ENCODE assay signal across 8 cellular contexts in the genomic region with DNA sequence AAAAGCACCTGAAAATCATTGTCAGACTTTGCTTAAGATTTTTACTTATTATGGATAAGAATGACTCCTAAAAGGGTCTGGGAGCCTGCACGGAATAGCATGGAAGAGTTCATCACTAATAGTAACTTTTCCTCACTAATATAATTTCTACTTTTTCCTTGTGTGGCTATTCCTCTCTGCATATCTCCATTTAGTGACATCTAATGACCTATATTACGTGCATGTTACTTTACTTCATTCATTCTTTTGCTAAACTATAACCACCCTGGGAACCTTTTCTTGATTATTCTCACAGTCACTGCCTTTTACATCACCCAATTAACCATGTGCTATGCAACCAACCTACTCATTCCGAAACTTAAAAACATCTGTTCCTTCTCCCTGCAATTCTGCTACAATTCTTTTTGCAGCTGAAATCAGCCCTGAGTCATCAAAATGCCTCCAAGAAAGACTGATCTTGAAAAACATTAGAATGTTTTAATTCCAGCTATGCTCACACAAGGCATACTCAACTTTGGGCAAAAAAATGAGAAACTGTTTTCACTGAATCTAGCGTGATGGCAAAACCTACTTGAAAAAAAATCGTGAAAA.
DNase-seq lines count a peak whose midpoint lies in the region; ATAC-seq and TF ChIP-seq lines count a peak whose summit lies in the region.

No MANE protein-coding gene starts in this region.

- dilution Hi-C loops in mammary epithelial cell (cut with HindIII; ENCODE audit: low sequenced_read_pairs), result no loop called here

- H3K79me2 ChIP-seq in mammary epithelial cell (ENCODE audit: insufficient read depth, low read length), result no peaks in the 10 kb centered on the region

- H3K4me3 ChIP-seq in mammary epithelial cell (replicated peaks in 1 of 3; ENCODE audit: insufficient read depth in 1 of 3, low read depth in 2 of 3, low read length in 3 of 3), result no peak overlapping the region
- peak overlapping the region; percentile 44; the same call in 1 of the 2 replicates for H3K4me3 ChIP-seq in SK-N-MC
- no peak overlapping the region for H3K4me3 ChIP-seq in lower lobe of right lung

- H3K4me1 ChIP-seq in mammary epithelial cell (ENCODE audit: insufficient read depth, low read length) (no peaks in the 10 kb centered on the region), lower lobe of right lung (no peaks in the 10 kb centered on the region)

- no peak for TF ChIP-seq CTCF in MCF 10A (IDR thresholded peaks at IDR 0.05; ENCODE audit: unreplicated experiment)
- TF ChIP-seq CTCF in mammary epithelial cell (conservative IDR thresholded peaks at IDR 0.05 in 1 of 2, IDR thresholded peaks at IDR 0.05 in 1 of 2; ENCODE audit: extremely low read depth in 1 of 2, insufficient read depth in 1 of 2, low read depth in 1 of 2, low read length in 2 of 2), result no peak
- TF ChIP-seq CTCF in lower lobe of right lung (IDR thresholded peaks at IDR 0.05), result no peak

- BruUV-seq in MCF 10A (replicated peaks; lab: Mats Ljungman, UMichigan) (no TSS peak), mammary epithelial cell (replicated peaks; lab: Mats Ljungman, UMichigan) (no TSS peak)

- H2AFZ ChIP-seq in mammary epithelial cell (ENCODE audit: low read depth, low read length), result no peak overlapping the region

- H3K4me3 Mint-ChIP-seq in MCF 10A (ENCODE audit: unreplicated experiment), result no peak overlapping the region
- H3K4me3 Mint-ChIP-seq in activated CD8-positive, alpha-beta T cell treated with anti-CD3 and anti-CD28 coated beads, Interleukin-2, amount 10 ng/mL, durations not matched to agents 7 days and 5 days, result no peak overlapping the region

- H3K4me1 Mint-ChIP-seq in MCF 10A (ENCODE audit: insufficient read depth, unreplicated experiment), result peaks cover 6% of the 10 kb centered on the region
- no peaks in the 10 kb centered on the region for H3K4me1 Mint-ChIP-seq in activated CD8-positive, alpha-beta T cell treated with anti-CD3 and anti-CD28 coated beads, Interleukin-2, amount 10 ng/mL, durations not matched to agents 7 days and 5 days (ENCODE audit: low read depth)

- in situ Hi-C loops in mammary epithelial cell (cut with MboI; ENCODE audit: low sequenced_read_pairs in 2 of 2), result no loop called here

- H3K27me3 ChIP-seq in mammary epithelial cell (ENCODE audit: insufficient read depth, low read length) (no peaks in the 10 kb centered on the region), lower lobe of right lung (ENCODE audit: low read depth) (no peaks in the 10 kb centered on the region)

- CTCF ChIA-PET in MCF 10A (lab: Yijun Ruan, JAX), result interaction anchor here (0.6 kb wide), 2 partner anchors 460 to 1271 kb away, joined by 3 read pairs; no protein-coding TSS in a partner anchor
- CTCF ChIA-PET in mammary epithelial cell (lab: Charles Lee; ENCODE audit: low non-redundant PET), result no interaction called here
- CTCF ChIA-PET in activated CD8-positive, alpha-beta T cell treated with anti-CD3 and anti-CD28 coated beads, Interleukin-2, amount 10 ng/mL, durations not matched to agents 7 days and 5 days (lab: Charles Lee), result no interaction called here

- H3K9me3 ChIP-seq in mammary epithelial cell (replicated peaks; ENCODE audit: insufficient read depth, low read length), result no peaks in the 10 kb centered on the region
- no peaks in the 10 kb centered on the region for H3K9me3 ChIP-seq in SK-N-MC (ENCODE audit: low read depth, low read length)
- no peaks in the 10 kb centered on the region for H3K9me3 ChIP-seq in lower lobe of right lung

- H3K27ac ChIP-seq in mammary epithelial cell (ENCODE audit: insufficient read depth, low read depth, low read length), result no peak overlapping the region
- peak overlapping the region; percentile 85 for H3K27ac ChIP-seq in SK-N-MC
- no peak overlapping the region for H3K27ac ChIP-seq in lower lobe of right lung

- DNase-seq in MCF 10A (ENCODE audit: unreplicated experiment) (peak; percentile 20), mammary epithelial cell (no peak), SK-N-MC (ENCODE audit: low read depth, low spot score) (no peak), stromal cell of bone marrow (ENCODE audit: low read depth) (peak; percentile 37), NCI-H748 treated with DMSO at 0.1 percent for 48 hours (lab: John Stamatoyannopoulos, UW) (no peak), lower lobe of right lung (no peak)
- no peak for DNase-seq in activated CD8-positive, alpha-beta T cell treated with anti-CD3 and anti-CD28 coated beads, Interleukin-2, amount 10 ng/mL, durations not matched to agents 7 days and 5 days

- no peak overlapping the region for H3K27ac Mint-ChIP-seq in MCF 10A (ENCODE audit: low read depth, unreplicated experiment)
- H3K27ac Mint-ChIP-seq in activated CD8-positive, alpha-beta T cell treated with anti-CD3 and anti-CD28 coated beads, Interleukin-2, amount 10 ng/mL, durations not matched to agents 7 days and 5 days, result no peak overlapping the region

- H3K9me3 Mint-ChIP-seq in MCF 10A (ENCODE audit: unreplicated experiment), result no peaks in the 10 kb centered on the region
- H3K9me3 Mint-ChIP-seq in activated CD8-positive, alpha-beta T cell treated with anti-CD3 and anti-CD28 coated beads, Interleukin-2, amount 10 ng/mL, durations not matched to agents 7 days and 5 days (ENCODE audit: insufficient read depth), result no peaks in the 10 kb centered on the region

- H3K9ac ChIP-seq in mammary epithelial cell (ENCODE audit: insufficient read depth, low read length), result no peak overlapping the region
- H3K9ac ChIP-seq in SK-N-MC (ENCODE audit: insufficient read length), result no peak overlapping the region

- ATAC-seq in HG02943 (IDR thresholded peaks at IDR 0.05; ENCODE audit: low read depth, unreplicated experiment), result peak; percentile 95
- no peak for ATAC-seq in activated CD8-positive, alpha-beta T cell treated with anti-CD3 and anti-CD28 coated beads, Interleukin-2, amount 10 ng/mL, durations not matched to agents 7 days and 5 days
- no peak for ATAC-seq in lower lobe of right lung

- no peaks in the 10 kb centered on the region for H3K27me3 Mint-ChIP-seq in MCF 10A (ENCODE audit: insufficient read depth, unreplicated experiment)
- no peaks in the 10 kb centered on the region for H3K27me3 Mint-ChIP-seq in activated CD8-positive, alpha-beta T cell treated with anti-CD3 and anti-CD28 coated beads, Interleukin-2, amount 10 ng/mL, durations not matched to agents 7 days and 5 days (ENCODE audit: low read depth)

- intact Hi-C loops in MCF 10A (cut with micrococcal nuclease) (no loop called here), mammary epithelial cell (cut with micrococcal nuclease) (no loop called here), lower lobe of right lung (cut with DNase I) (no loop called here)

- H4K20me1 ChIP-seq in mammary epithelial cell (ENCODE audit: insufficient read depth, low read length), result no peaks in the 10 kb centered on the region

- H3K36me3 ChIP-seq in mammary epithelial cell (ENCODE audit: insufficient read depth, low read length) (no peaks in the 10 kb centered on the region), SK-N-MC (ENCODE audit: insufficient read depth, low read length) (no peaks in the 10 kb centered on the region), lower lobe of right lung (no peaks in the 10 kb centered on the region)

- H3K4me2 ChIP-seq in mammary epithelial cell (ENCODE audit: insufficient read depth, low read depth, low read length), result no peak overlapping the region

- POLR2A ChIA-PET in MCF 10A (lab: Yijun Ruan, JAX), result interaction anchor here (0.7 kb wide), 1 partner anchor 76 kb away, joined by 3 read pairs; no protein-coding TSS in a partner anchor
- POLR2A ChIA-PET in activated CD8-positive, alpha-beta T cell treated with anti-CD3 and anti-CD28 coated beads, Interleukin-2, amount 10 ng/mL, durations not matched to agents 7 days and 5 days (lab: Charles Lee), result no interaction called here

- WGBS in mammary epithelial cell (ENCODE audit: low coverage, missing lambda C conversion rate), result 77% methylated on average over 5 of the region's 5 CpGs

- no peaks in the 10 kb centered on the region for H3K36me3 Mint-ChIP-seq in MCF 10A (ENCODE audit: insufficient read depth, unreplicated experiment)
- H3K36me3 Mint-ChIP-seq in activated CD8-positive, alpha-beta T cell treated with anti-CD3 and anti-CD28 coated beads, Interleukin-2, amount 10 ng/mL, durations not matched to agents 7 days and 5 days (ENCODE audit: low read depth), result peaks cover 6% of the 10 kb centered on the region

Comparison
In these comparisons a context has a peak if more than half of its experiments do, and no peak if none do; other contexts are left out.
1. DNase-seq: peak in MCF 10A (single experiment) and stromal cell of bone marrow (single experiment); none in mammary epithelial cell (single experiment), SK-N-MC (single experiment), NCI-H748 treated with DMSO at 0.1 percent for 48 hours (single experiment), activated CD8-positive, alpha-beta T cell treated with anti-CD3 and anti-CD28 coated beads, Interleukin-2, amount 10 ng/mL, durations not matched to agents 7 days and 5 days (single experiment) and lower lobe of right lung (single experiment).